8 cellular contexts compared by ENCODE assay signal in genomic region chr14:58107947-58108552, GRCh38. TPM values are rescaled to one million over a fixed set of nuclear protein-coding genes. Genes with fewer than 3 reads are reported as not detected.
DNase-seq lines count a peak whose midpoint lies in the region; ATAC-seq and TF ChIP-seq lines count a peak whose summit lies in the region.

No MANE protein-coding gene starts in this region.

- no peaks in the 10 kb centered on the region for H3K36me3 Mint-ChIP-seq in progenitor cell of endocrine pancreas (ENCODE audit: insufficient read depth)

- no peak overlapping the region for H3K4me3 Mint-ChIP-seq in progenitor cell of endocrine pancreas (ENCODE audit: low read depth)

- no peaks in the 10 kb centered on the region for H3K27me3 Mint-ChIP-seq in progenitor cell of endocrine pancreas

- peak; percentile 22 for TF ChIP-seq CTCF in GM20000 (IDR thresholded peaks at IDR 0.05; ENCODE audit: extremely low read depth, missing control alignments)
- peak; percentile 71 for TF ChIP-seq CTCF in foreskin fibroblast (IDR thresholded peaks at IDR 0.05; ENCODE audit: low read depth, low read length)
- peak; percentile 83 for TF ChIP-seq CTCF in progenitor cell of endocrine pancreas (IDR thresholded peaks at IDR 0.05; ENCODE audit: unreplicated experiment)

- no peak overlapping the region for H3K4me3 ChIP-seq in foreskin fibroblast (ENCODE audit: low read depth in 1 of 2, low read length in 2 of 2)

- no peak overlapping the region for H3K27ac Mint-ChIP-seq in progenitor cell of endocrine pancreas

- no peaks in the 10 kb centered on the region for H3K9me3 Mint-ChIP-seq in progenitor cell of endocrine pancreas (ENCODE audit: low read depth)

- ATAC-seq in GM19324 (IDR thresholded peaks at IDR 0.05; ENCODE audit: low FRiP score, unreplicated experiment) (no peak), HG03108 (IDR thresholded peaks at IDR 0.05; ENCODE audit: unreplicated experiment) (no peak)

- peaks cover 8% of the 10 kb centered on the region for H3K4me1 Mint-ChIP-seq in progenitor cell of endocrine pancreas (ENCODE audit: low read depth)

- DNase-seq in CD1c-positive myeloid dendritic cell (ENCODE audit: extremely low spot score) (peak; percentile 51), GM20000 (ENCODE audit: low spot score) (peak; percentile 47), NCI-H345 (lab: John Stamatoyannopoulos, UW) (peak; percentile 41), foreskin fibroblast (peak; percentile 38 to 78), progenitor cell of endocrine pancreas (ENCODE audit: low spot score, unreplicated experiment) (no peak)
- DNase-seq in activated CD4-positive, alpha-beta T cell treated with anti-CD3 and anti-CD28 coated beads, Interleukin-2, amount 50 U/mL, for 48 hours, result peak; percentile 19 to 41

RNA-seq across cellular contexts. Expression of gene ARMH4, which starts 44.0 kb away (rescaled TPM):
- 31.5 and 36.2 TPM in 2 replicates for total RNA-seq in progenitor cell of endocrine pancreas

Comparison
In these comparisons a context has a peak if more than half of its experiments do, and no peak if none do; other contexts are left out.
1. CTCF ChIP-seq: peak in every context shown above with its lines; median percentile 83 in progenitor cell of endocrine pancreas; 71 in foreskin fibroblast; 22 in GM20000.